In genomic region chr15:72636519-72637282, GRCh38 we compare ENCODE assay signal across 8 cellular contexts. TPM values are rescaled to one million over a fixed set of nuclear protein-coding genes. Genes with fewer than 3 reads are reported as not detected.
DNase-seq lines count a peak whose midpoint lies in the region; ATAC-seq, FAIRE-seq and TF ChIP-seq lines count a peak whose summit lies in the region.
"Not testable (repeated sequence)": the region's sequence is repeated elsewhere in the genome, so short reads cannot be mapped to it uniquely, and the experiment has no call there.

No MANE protein-coding gene starts in this region.

- H3K4me3 ChIP-seq in AG10803 (ENCODE audit: low read length): peak overlapping the region; percentile 44
- peak overlapping the region; percentile 33 for H3K4me3 ChIP-seq in Jurkat, Clone E6-1 (ENCODE audit: low read length)
- H3K4me3 ChIP-seq in GM12878: not testable (repeated sequence)

- not testable (repeated sequence) for H3K27ac ChIP-seq in GM12878 (ENCODE audit: control insufficient read depth, insufficient read depth)

- CTCF ChIA-PET in activated CD4-positive, alpha-beta T cell treated with anti-CD3 and anti-CD28 coated beads for 36 hours (lab: Charles Lee); GM12878 (lab: Yijun Ruan, JAX): not testable (repeated sequence)

- peak overlapping the region; percentile 73 for H3K27ac Mint-ChIP-seq in activated CD4-positive, alpha-beta T cell treated with anti-CD3 and anti-CD28 coated beads for 36 hours
- peak overlapping the region in 1 of 10 donors; percentile 53 for H3K27ac Mint-ChIP-seq in naive thymus-derived CD8-positive, alpha-beta T cell

- POLR2A ChIA-PET in activated CD4-positive, alpha-beta T cell treated with anti-CD3 and anti-CD28 coated beads for 36 hours (lab: Charles Lee); GM12878 (lab: Charles Lee); naive thymus-derived CD8-positive, alpha-beta T cell (lab: Charles Lee): not testable (repeated sequence)

- not testable (repeated sequence) for H3K4me2 ChIP-seq in GM12878 (ENCODE audit: control insufficient read depth, insufficient read depth)

- H3K36me3 Mint-ChIP-seq in activated CD4-positive, alpha-beta T cell treated with anti-CD3 and anti-CD28 coated beads for 36 hours (ENCODE audit: low read depth); naive thymus-derived CD8-positive, alpha-beta T cell: not testable (repeated sequence)

- not testable (repeated sequence) for H3K9me3 Mint-ChIP-seq in activated CD4-positive, alpha-beta T cell treated with anti-CD3 and anti-CD28 coated beads for 36 hours (ENCODE audit: low read depth); naive thymus-derived CD8-positive, alpha-beta T cell

- not testable (repeated sequence) for H3K9ac ChIP-seq in GM12878 (ENCODE audit: control insufficient read depth, insufficient read depth, low read length)

- TF ChIP-seq EP300 in GM12878 (IDR thresholded peaks at IDR 0.05; ENCODE audit: borderline replicate concordance in 1 of 2, control insufficient read depth in 1 of 2, low read depth in 2 of 2, low read length in 2 of 2): not testable (repeated sequence)

- 1% methylated on average over 13 of the region's 43 CpGs for WGBS in GM12878 (ENCODE audit: insufficient coverage, insufficient replicate concordance, low lambda C conversion rate, missing lambda C conversion rate)

- not testable (repeated sequence) for H3K4me1 Mint-ChIP-seq in activated CD4-positive, alpha-beta T cell treated with anti-CD3 and anti-CD28 coated beads for 36 hours; naive thymus-derived CD8-positive, alpha-beta T cell

- in situ Hi-C loops in GM12878 (cut with MboI): not testable (repeated sequence)

- H3K9me3 ChIP-seq in GM12878 (replicated peaks; ENCODE audit: control insufficient read depth, insufficient read depth, low read length): not testable (repeated sequence)

- TF ChIP-seq RAD21 in GM12878 (IDR thresholded peaks at IDR 0.05; ENCODE audit: insufficient read depth, low read depth, low read length): not testable (repeated sequence)

- ATAC-seq in GM21529 (IDR thresholded peaks at IDR 0.05; ENCODE audit: unreplicated experiment): peak; percentile 55
- ATAC-seq in activated CD4-positive, alpha-beta T cell treated with anti-CD3 and anti-CD28 coated beads for 36 hours: peak; percentile 81
- ATAC-seq in GM12878: peak; percentile 89
- ATAC-seq in Right ventricle myocardium inferior: peak; percentile 88
- ATAC-seq in naive thymus-derived CD8-positive, alpha-beta T cell: peak; percentile 54 to 84

- TF ChIP-seq CTCF in AG10803 (conservative IDR thresholded peaks at IDR 0.05; ENCODE audit: low read length); GM12878 (IDR thresholded peaks at IDR 0.05 in 2 of 3, conservative IDR thresholded peaks at IDR 0.05 in 1 of 3; ENCODE audit: control insufficient read depth in 2 of 3, extremely low read depth in 1 of 3, insufficient read depth in 1 of 3, low read depth in 3 of 3, low read length in 3 of 3): not testable (repeated sequence)

- not testable (repeated sequence) for TF ChIP-seq POLR2A in GM12878 (IDR thresholded peaks at IDR 0.05; ENCODE audit: low read depth, low read length)

- not testable (repeated sequence) for H4K20me1 ChIP-seq in GM12878 (ENCODE audit: control insufficient read depth, insufficient read depth)

- TSS peak; percentile 89 for BruUV-seq in GM12878 (replicated peaks; lab: Mats Ljungman, UMichigan)

- H3K27me3 ChIP-seq in GM12878 (replicated peaks in 1 of 2; ENCODE audit: control insufficient read depth in 2 of 2, insufficient read depth in 2 of 2, low read length in 1 of 2): not testable (repeated sequence)

- FAIRE-seq in GM12878 (lab: Jason Lieb, UNC): not testable (repeated sequence)

- H2AFZ ChIP-seq in GM12878 (ENCODE audit: control insufficient read depth, low read depth, low read length): not testable (repeated sequence)

- RAD21 ChIA-PET in GM12878 (lab: Charles Lee; ENCODE audit: unreplicated experiment): not testable (repeated sequence)

- H3K27me3 Mint-ChIP-seq in activated CD4-positive, alpha-beta T cell treated with anti-CD3 and anti-CD28 coated beads for 36 hours; naive thymus-derived CD8-positive, alpha-beta T cell: not testable (repeated sequence)

- not testable (repeated sequence) for H3K36me3 ChIP-seq in GM12878 (ENCODE audit: control insufficient read depth in 2 of 2, insufficient read depth in 2 of 2, low read length in 1 of 2)

- intact Hi-C loops in activated CD4-positive, alpha-beta T cell treated with anti-CD3 and anti-CD28 coated beads for 36 hours (cut with DNase I, micrococcal nuclease); GM12878 (cut with micrococcal nuclease; ENCODE audit: unreplicated experiment); Right ventricle myocardium inferior (cut with DNase I): not testable (repeated sequence)

- not testable (repeated sequence) for H3K4me1 ChIP-seq in GM12878 (ENCODE audit: control insufficient read depth, insufficient read depth, low read length)

- not testable (repeated sequence) for H3K79me2 ChIP-seq in GM12878 (ENCODE audit: control insufficient read depth, insufficient read depth, low read length)

- H3K4me3 Mint-ChIP-seq in activated CD4-positive, alpha-beta T cell treated with anti-CD3 and anti-CD28 coated beads for 36 hours: peak overlapping the region; percentile 78
- peak overlapping the region in 8 of 10 donors; percentile 31 to 79 (median 55) for H3K4me3 Mint-ChIP-seq in naive thymus-derived CD8-positive, alpha-beta T cell

- DNase-seq in AG10803 (ENCODE audit: low read depth) (peak; percentile 76), GM12878 (ENCODE audit: low read depth, low spot score) (peak; percentile 2), Right ventricle myocardium inferior (ENCODE audit: missing footprints) (peak; percentile 87)
- peak; percentile 20 for DNase-seq in Jurkat, Clone E6-1 (ENCODE audit: low read depth, low spot score)
- DNase-seq in activated CD4-positive, alpha-beta T cell treated with anti-CD3 and anti-CD28 coated beads for 36 hours: peak; percentile 78
- DNase-seq in naive thymus-derived CD8-positive, alpha-beta T cell: peak; percentile 20 to 72 (median 43)
- peak; percentile 40 to 58 for DNase-seq in stimulated activated CD4-positive, alpha-beta T cell treated with anti-CD3 and anti-CD28 coated beads, Interleukin-4, amount 100 ng/mL, for 4 hours

- SMC1A ChIA-PET in GM12878 (lab: Charles Lee; ENCODE audit: uncharacterized antibody, unreplicated experiment): not testable (repeated sequence)

RNA-seq across cellular contexts. Expression of gene GOLGA6B, which starts 17.8 kb away (rescaled TPM):
- polyA plus RNA-seq in Jurkat, Clone E6-1 (2012; ENCODE audit: insufficient read depth, insufficient read length): not detected
- not detected for total RNA-seq in activated CD4-positive, alpha-beta T cell treated with anti-CD3 and anti-CD28 coated beads for 36 hours
- not detected in 2 replicates for total RNA-seq in GM12878 (2013; cell fraction: nucleolus; rRNA removed)
- total RNA-seq in GM12878 (2014; rRNA removed) (not detected in 2 replicates), GM12878 (2014; rRNA removed; fragmentation: Illumina TruSeq; extraction: Trizol) (not detected in 2 replicates), GM12878 (2021) (not detected in 2 replicates), Right ventricle myocardium inferior (not detected)
- not detected for polyA plus RNA-seq in GM12878 (2011; ENCODE audit: low read depth)
- polyA plus RNA-seq in GM12878 (2011; rRNA removed) (not detected in 2 replicates), GM12878 (2014; fragmentation: Illumina TruSeq; extraction: Trizol) (not detected in 2 replicates), GM12878 (2014; fragmentation: Nextera tagmentation; extraction: Ambion mirVana) (not detected), GM12878 (2014; rRNA removed) (not detected in 2 replicates), GM12878 (2016; fragmentation: Nextera tagmentation; extraction: Ambion mirVana) (not detected)
- polyA plus RNA-seq in GM12878 (2011; cell fraction: cytosol; rRNA removed): not detected in 2 replicates
- polyA plus RNA-seq in GM12878 (2011; cell fraction: nucleus; rRNA removed): not detected in 2 replicates
- not detected in 2 replicates for polyA plus RNA-seq in GM12878 (2012)
- polyA minus RNA-seq in GM12878 (2011; rRNA and poly(A)+ RNA removed): not detected in 2 replicates
- not detected in 2 replicates for polyA minus RNA-seq in GM12878 (2011; cell fraction: cytosol; rRNA and poly(A)+ RNA removed)
- not detected in 2 replicates for polyA minus RNA-seq in GM12878 (2011; cell fraction: nucleus; rRNA and poly(A)+ RNA removed)
- not detected for total RNA-seq in naive thymus-derived CD8-positive, alpha-beta T cell
- polyA plus RNA-seq in naive thymus-derived CD8-positive, alpha-beta T cell: not detected

RNA-seq across cellular contexts. Expression of gene HIGD2B, which starts 49.3 kb away (rescaled TPM):
- not detected for polyA plus RNA-seq in Jurkat, Clone E6-1 (2012; ENCODE audit: insufficient read depth, insufficient read length)
- not detected for total RNA-seq in activated CD4-positive, alpha-beta T cell treated with anti-CD3 and anti-CD28 coated beads for 36 hours
- total RNA-seq in GM12878 (2013; cell fraction: nucleolus; rRNA removed): 0.38 TPM in 1 of 2 replicates, not detected in the other
- 0.38 and 0.56 TPM in 2 replicates for total RNA-seq in GM12878 (2014; rRNA removed)
- not detected in 2 replicates for total RNA-seq in GM12878 (2014; rRNA removed; fragmentation: Illumina TruSeq; extraction: Trizol)
- total RNA-seq in GM12878 (2021): 0.24 TPM in 1 of 2 replicates, not detected in the other
- polyA plus RNA-seq in GM12878 (2011; ENCODE audit: low read depth): not detected
- polyA plus RNA-seq in GM12878 (2011; rRNA removed): not detected in 2 replicates
- 0.04 TPM in 1 of 2 replicates, not detected in the other for polyA plus RNA-seq in GM12878 (2011; cell fraction: cytosol; rRNA removed)
- polyA plus RNA-seq in GM12878 (2011; cell fraction: nucleus; rRNA removed): 0.13 TPM in 1 of 2 replicates, not detected in the other
- polyA plus RNA-seq in GM12878 (2012): not detected in 2 replicates
- polyA plus RNA-seq in GM12878 (2014; fragmentation: Illumina TruSeq; extraction: Trizol): not detected in 2 replicates
- under 1 TPM in 1 of 2 experiments, not detected in 1; 0.10 TPM for polyA plus RNA-seq in GM12878 (2014; fragmentation: Nextera tagmentation; extraction: Ambion mirVana)
- not detected in 2 replicates for polyA plus RNA-seq in GM12878 (2014; rRNA removed)
- polyA plus RNA-seq in GM12878 (2016; fragmentation: Nextera tagmentation; extraction: Ambion mirVana): not detected
- 0.22 and 0.36 TPM in 2 replicates for polyA minus RNA-seq in GM12878 (2011; rRNA and poly(A)+ RNA removed)
- polyA minus RNA-seq in GM12878 (2011; cell fraction: cytosol; rRNA and poly(A)+ RNA removed): not detected in 2 replicates
- polyA minus RNA-seq in GM12878 (2011; cell fraction: nucleus; rRNA and poly(A)+ RNA removed): 2.5 and 2.7 TPM in 2 replicates
- total RNA-seq in Right ventricle myocardium inferior: not detected
- under 1 TPM in 1 of 2 experiments, not detected in 1; 0.47 TPM for total RNA-seq in naive thymus-derived CD8-positive, alpha-beta T cell
- not detected for polyA plus RNA-seq in naive thymus-derived CD8-positive, alpha-beta T cell

RNA-seq across cellular contexts. Expression of gene BBS4, which starts 49.3 kb away (rescaled TPM):
- polyA plus RNA-seq in Jurkat, Clone E6-1 (2012; ENCODE audit: insufficient read depth, insufficient read length): 31.3 TPM
- total RNA-seq in activated CD4-positive, alpha-beta T cell treated with anti-CD3 and anti-CD28 coated beads for 36 hours: 10 to 100 TPM; 13.7 to 14.9 TPM
- 65.4 and 69.1 TPM in 2 replicates for total RNA-seq in GM12878 (2013; cell fraction: nucleolus; rRNA removed)
- total RNA-seq in GM12878 (2014; rRNA removed) (8.0 and 10.6 TPM in 2 replicates), GM12878 (2014; rRNA removed; fragmentation: Illumina TruSeq; extraction: Trizol) (9.3 and 9.6 TPM in 2 replicates), GM12878 (2021) (9.1 and 9.4 TPM in 2 replicates), Right ventricle myocardium inferior (17.9 TPM)
- polyA plus RNA-seq in GM12878 (2011; ENCODE audit: low read depth): 8.2 TPM
- polyA plus RNA-seq in GM12878 (2011; rRNA removed) (22.1 and 33.4 TPM in 2 replicates), GM12878 (2014; fragmentation: Illumina TruSeq; extraction: Trizol) (10.2 and 22.7 TPM in 2 replicates), GM12878 (2014; fragmentation: Nextera tagmentation; extraction: Ambion mirVana) (10 to 100 TPM in 1 of 2 experiments, 1 to 10 TPM in 1; 9.5 to 13.7 TPM), GM12878 (2014; rRNA removed) (6.4 and 7.2 TPM in 2 replicates), GM12878 (2016; fragmentation: Nextera tagmentation; extraction: Ambion mirVana) (10 to 100 TPM; 13.7 to 14.4 TPM)
- polyA plus RNA-seq in GM12878 (2011; cell fraction: cytosol; rRNA removed): 12.4 and 12.8 TPM in 2 replicates
- polyA plus RNA-seq in GM12878 (2011; cell fraction: nucleus; rRNA removed): 31.0 and 46.3 TPM in 2 replicates
- polyA plus RNA-seq in GM12878 (2012): 10.6 and 10.7 TPM in 2 replicates
- 20.0 and 27.1 TPM in 2 replicates for polyA minus RNA-seq in GM12878 (2011; rRNA and poly(A)+ RNA removed)
- 2.8 and 12.0 TPM in 2 replicates for polyA minus RNA-seq in GM12878 (2011; cell fraction: cytosol; rRNA and poly(A)+ RNA removed)
- polyA minus RNA-seq in GM12878 (2011; cell fraction: nucleus; rRNA and poly(A)+ RNA removed): 18.9 and 26.3 TPM in 2 replicates
- 10 to 100 TPM; 27.0 to 28.7 TPM for total RNA-seq in naive thymus-derived CD8-positive, alpha-beta T cell
- 10 to 100 TPM; 14.4 to 15.9 (median 15.4) TPM for polyA plus RNA-seq in naive thymus-derived CD8-positive, alpha-beta T cell

Comparison
In these comparisons a context has a peak if more than half of its experiments do, and no peak if none do; other contexts are left out.
1. DNase-seq: peak in every context shown above with its lines; median percentile 87 in Right ventricle myocardium inferior; 78 in activated CD4-positive, alpha-beta T cell treated with anti-CD3 and anti-CD28 coated beads for 36 hours; 76 in AG10803; 49 in stimulated activated CD4-positive, alpha-beta T cell treated with anti-CD3 and anti-CD28 coated beads, Interleukin-4, amount 100 ng/mL, for 4 hours; 43 in naive thymus-derived CD8-positive, alpha-beta T cell; 20 in Jurkat, Clone E6-1; 2 in GM12878.